ENCODE assay signal across 16 cellular contexts in genomic region chr15:85112997-85113396, GRCh38.
DNase-seq lines count a peak whose midpoint lies in the region; ATAC-seq and TF ChIP-seq lines count a peak whose summit lies in the region.
"Had no signal": no experiment of that assay in that cellular context is flagged by ENCODE, and none has a peak within 500 bp of the region (broad histone marks: within the 10 kb centered on the region; RNA-seq: fewer than 3 reads in every experiment).

No MANE protein-coding gene starts in this region.

- ATAC-seq in sciatic nerve = peak; percentile 36
- ATAC-seq in heart left ventricle = no peak

- no peaks in the 10 kb centered on the region for H3K9me3 ChIP-seq in CD8-positive, alpha-beta memory T cell (ENCODE audit: low read length)
- no peaks in the 10 kb centered on the region for H3K9me3 ChIP-seq in heart left ventricle
- H3K9me3 ChIP-seq: HAP-1 had no signal

- intact Hi-C loops in sciatic nerve (cut with DNase I) (no loop called here), heart left ventricle (cut with DNase I) (no loop called here)

- TF ChIP-seq POLR2A in heart left ventricle (IDR thresholded peaks at IDR 0.05) = no peak

- H3K4me3 Mint-ChIP-seq in CD8-positive, alpha-beta memory T cell = no peak overlapping the region

- POLR2A ChIA-PET in CD8-positive, alpha-beta memory T cell (lab: Charles Lee) = no interaction called here

- peak; percentile 3 for DNase-seq in G401 (ENCODE audit: low spot score)
- peak; percentile 85 for DNase-seq in inferior parietal cortex (ENCODE audit: extremely low spot score)
- DNase-seq in sciatic nerve (ENCODE audit: low spot score) = no peak
- no peak for DNase-seq in CD8-positive, alpha-beta memory T cell
- DNase-seq in 8988T = no peak
- no peak for DNase-seq in dedifferentiated amniotic fluid mesenchymal stem cell (ENCODE audit: extremely low spot score)
- DNase-seq in heart left ventricle = no peak
- DNase-seq: COR-L47, NCI-H1105, NCI-H1930, NCI-H446, NCI-H69, SHP77 had no signal

- TF ChIP-seq CTCF in heart left ventricle (IDR thresholded peaks at IDR 0.05) = no peak

- H3K4me1 Mint-ChIP-seq in CD8-positive, alpha-beta memory T cell = peaks cover 0 to 1% (median 0%) of the 10 kb centered on the region in 3 donors

- H3K4me3 ChIP-seq in CD8-positive, alpha-beta memory T cell (ENCODE audit: low read length) = no peak overlapping the region
- no peak overlapping the region for H3K4me3 ChIP-seq in heart left ventricle
- H3K4me3 ChIP-seq: HAP-1 had no signal

- CTCF ChIA-PET in CD8-positive, alpha-beta memory T cell (lab: Charles Lee) = no interaction called here

- H3K4me1 ChIP-seq in CD8-positive, alpha-beta memory T cell (ENCODE audit: insufficient read depth, low read length) = no peaks in the 10 kb centered on the region
- H3K4me1 ChIP-seq in heart left ventricle = peaks cover 0 to 9% (median 0%) of the 10 kb centered on the region in 12 donors
- H3K4me1 ChIP-seq: HAP-1 had no signal

- no peak overlapping the region for H3K27ac Mint-ChIP-seq in CD8-positive, alpha-beta memory T cell

- no peaks in the 10 kb centered on the region for H3K27me3 ChIP-seq in CD8-positive, alpha-beta memory T cell (ENCODE audit: insufficient read depth, low read length, poor library complexity, severe bottlenecking)
- H3K27me3 ChIP-seq in heart left ventricle = no peaks in the 10 kb centered on the region

- 65 to 95% (median 65%) methylated on average over 3 of the region's 3 CpGs for WGBS in heart left ventricle, 4 donors

- no peaks in the 10 kb centered on the region for H3K27me3 Mint-ChIP-seq in CD8-positive, alpha-beta memory T cell

- no peaks in the 10 kb centered on the region for H3K9me3 Mint-ChIP-seq in CD8-positive, alpha-beta memory T cell

- H3K36me3 ChIP-seq in CD8-positive, alpha-beta memory T cell (ENCODE audit: insufficient read depth, low read length) = peaks cover 16% of the 10 kb centered on the region
- H3K36me3 ChIP-seq in heart left ventricle = peaks cover 0 to 81% (median 61%) of the 10 kb centered on the region in 9 donors

- in situ Hi-C loops in G401 (cut with HindIII; ENCODE audit: low sequenced_read_pairs) = no loop called here

- peak overlapping the region; percentile 96 for H3K27ac ChIP-seq in cingulate gyrus (ENCODE audit: low read depth, low read length)
- no peak overlapping the region for H3K27ac ChIP-seq in CD8-positive, alpha-beta memory T cell (ENCODE audit: low read depth, low read length)
- no peak overlapping the region for H3K27ac ChIP-seq in heart left ventricle
- H3K27ac ChIP-seq: C4-2B had no signal

- H3K36me3 Mint-ChIP-seq in CD8-positive, alpha-beta memory T cell = peaks cover 9 to 51% (median 20%) of the 10 kb centered on the region in 3 donors

Comparison
In these comparisons a context has a peak if more than half of its experiments do, and no peak if none do; other contexts are left out.
1. DNase-seq: peak in G401 (single experiment) and inferior parietal cortex (single experiment); none in sciatic nerve (single experiment), CD8-positive, alpha-beta memory T cell (0 of 5), 8988T (single experiment), dedifferentiated amniotic fluid mesenchymal stem cell (single experiment) and heart left ventricle (0 of 5).